In genomic region chr9:445033-445432, GRCh38 we compare ENCODE assay signal across 12 cellular contexts. TPM values are rescaled to one million over a fixed set of nuclear protein-coding genes. Genes with fewer than 3 reads are reported as not detected.
A peak's percentile ranks its signal among the peaks of the same experiment; 100 is the strongest.
DNase-seq lines count a peak whose midpoint lies in the region; ATAC-seq and TF ChIP-seq lines count a peak whose summit lies in the region.
"Had no signal": no experiment of that assay in that cellular context is flagged by ENCODE, and none has a peak within 500 bp of the region (broad histone marks: within the 10 kb centered on the region; RNA-seq: fewer than 3 reads in every experiment).

No MANE protein-coding gene starts in this region.

- H3K4me3 ChIP-seq in GM23338 (no peak overlapping the region), choroid plexus epithelial cell (ENCODE audit: low read depth, low read length) (no peak overlapping the region)
- H3K4me3 ChIP-seq: right lobe of liver had no signal

- H3K9me2 ChIP-seq in GM23338 (ENCODE audit: insufficient read depth), result peaks cover 4% of the 10 kb centered on the region

- no peaks in the 10 kb centered on the region; the same call in 1 of the 2 replicates for H3K4me1 ChIP-seq in GM23338 (ENCODE audit: insufficient read depth)

- H3F3A ChIP-seq in GM23338 (replicated peaks; ENCODE audit: low read depth), result no peaks in the 10 kb centered on the region

- no peaks in the 10 kb centered on the region for H3K36me3 ChIP-seq in GM23338 (ENCODE audit: insufficient read depth)

- no peak for ATAC-seq in GM23338
- no peak for ATAC-seq in HG03045 (IDR thresholded peaks at IDR 0.05; ENCODE audit: unreplicated experiment)

- H3K27me3 ChIP-seq in GM23338 (ENCODE audit: insufficient read depth), result no peaks in the 10 kb centered on the region
- H3K27me3 ChIP-seq: right lobe of liver had no signal

- H3K4me1 Mint-ChIP-seq in GM23338, result no peaks in the 10 kb centered on the region

- peaks cover 3% of the 10 kb centered on the region for H3K27me3 Mint-ChIP-seq in GM23338 (ENCODE audit: insufficient read depth, low read depth, poor library complexity)

- no peaks in the 10 kb centered on the region for H3K79me2 ChIP-seq in GM23338 (replicated peaks; ENCODE audit: insufficient read depth)

- H2AFZ ChIP-seq in GM23338, result 0 out of 2 replicates have a peak overlapping the region, but pooled peaks have one; percentile 8

- H3K4me2 ChIP-seq in GM23338, result peak overlapping the region; percentile 15; the same call in 1 of the 2 replicates

- H3K27ac ChIP-seq in GM23338 (ENCODE audit: low read depth), result no peak overlapping the region
- H3K27ac ChIP-seq: right lobe of liver had no signal

- TF ChIP-seq CTCF in GM23338 (conservative IDR thresholded peaks at IDR 0.05; ENCODE audit: low read depth in 2 of 2), result no peak
- no peak for TF ChIP-seq CTCF in choroid plexus epithelial cell (conservative IDR thresholded peaks at IDR 0.05; ENCODE audit: low read depth, low read length)

- H4K20me1 ChIP-seq in GM23338 (replicated peaks; ENCODE audit: insufficient read depth), result no peaks in the 10 kb centered on the region

- DNase-seq in ACHN (peak; percentile 18), GM23338 (ENCODE audit: low spot score) (no peak), choroid plexus epithelial cell (ENCODE audit: low read depth) (peak; percentile 78), left kidney (ENCODE audit: low read depth, low spot score) (peak; percentile 45), AG08395 (ENCODE audit: low spot score) (no peak), DMS79 (lab: John Stamatoyannopoulos, UW) (no peak)
- no peak for DNase-seq in activated CD4-positive, alpha-beta T cell treated with anti-CD3 and anti-CD28 coated beads, Interleukin-2, amount 50 U/mL, for 1 hour
- DNase-seq: foreskin melanocyte, NCI-H524 treated with DMSO at 0.1 percent for 48 hours, SHP77 treated with DMSO at 0.1 percent for 48 hours had no signal

- no peak overlapping the region for H3K27ac Mint-ChIP-seq in GM23338

- H3K9me3 Mint-ChIP-seq in GM23338, result peaks cover 12% of the 10 kb centered on the region; the same call in 1 of the 3 replicates

- no peak overlapping the region for H3K4me3 Mint-ChIP-seq in GM23338

- peaks cover 15% of the 10 kb centered on the region; the same call in 2 of the 3 replicates for H3K36me3 Mint-ChIP-seq in GM23338 (ENCODE audit: low read depth)

- in situ Hi-C loops in ACHN (cut with HindIII; ENCODE audit: low pct_ligation_motif_present, low pct_unique_long_range_greater_than_20kb, low sequenced_read_pairs), result no loop called here

TF ChIP-seq in GM23338, 12 proteins besides CTCF, POLR2A, EP300 and RAD21 (continues in another document):
- no peak for TF ChIP-seq CREB1 (CRISPR knock-in tag; IDR thresholded peaks at IDR 0.05; ENCODE audit: low read depth)
- no peak for TF ChIP-seq ZNF114 (CRISPR knock-in tag; IDR thresholded peaks at IDR 0.05)
- no peak for TF ChIP-seq EZH2 (IDR thresholded peaks at IDR 0.05; ENCODE audit: low read depth, unreplicated experiment)
- no peak for TF ChIP-seq JUNB (IDR thresholded peaks at IDR 0.05; ENCODE audit: unreplicated experiment)
- TF ChIP-seq EZH2phosphoT487 (IDR thresholded peaks at IDR 0.05; ENCODE audit: unreplicated experiment), result no peak
- TF ChIP-seq NANOG (IDR thresholded peaks at IDR 0.05; ENCODE audit: borderline replicate concordance), result no peak
- no peak for TF ChIP-seq POLR2AphosphoS5 (IDR thresholded peaks at IDR 0.05; ENCODE audit: low read depth)
- TF ChIP-seq STAT1 (IDR thresholded peaks at IDR 0.05; ENCODE audit: unreplicated experiment), result no peak
- no peak for TF ChIP-seq ZNF331 (CRISPR knock-in tag; IDR thresholded peaks at IDR 0.05; ENCODE audit: low read depth)
- TF ChIP-seq REST (IDR thresholded peaks at IDR 0.05; ENCODE audit: unreplicated experiment), result no peak
- no peak for TF ChIP-seq ETS1 (IDR thresholded peaks at IDR 0.05)

RNA-seq across cellular contexts. Expression of gene KANK1, which starts 59.5 kb away (rescaled TPM):
- 44.8 and 53.6 TPM in 2 replicates for total RNA-seq in GM23338 (2014; rRNA removed; shearing (Covaris generic))
- 22.2 and 23.8 TPM in 2 replicates for polyA plus RNA-seq in GM23338 (2016; fragmentation: Nextera tagmentation; extraction: Ambion mirVana)

Comparison
In these comparisons a context has a peak if more than half of its experiments do, and no peak if none do; other contexts are left out.
1. DNase-seq: peak in ACHN (single experiment), choroid plexus epithelial cell (single experiment) and left kidney (single experiment); none in GM23338 (single experiment), AG08395 (single experiment), activated CD4-positive, alpha-beta T cell treated with anti-CD3 and anti-CD28 coated beads, Interleukin-2, amount 50 U/mL, for 1 hour (single experiment) and DMS79 (single experiment).